In the genomic region with DNA sequence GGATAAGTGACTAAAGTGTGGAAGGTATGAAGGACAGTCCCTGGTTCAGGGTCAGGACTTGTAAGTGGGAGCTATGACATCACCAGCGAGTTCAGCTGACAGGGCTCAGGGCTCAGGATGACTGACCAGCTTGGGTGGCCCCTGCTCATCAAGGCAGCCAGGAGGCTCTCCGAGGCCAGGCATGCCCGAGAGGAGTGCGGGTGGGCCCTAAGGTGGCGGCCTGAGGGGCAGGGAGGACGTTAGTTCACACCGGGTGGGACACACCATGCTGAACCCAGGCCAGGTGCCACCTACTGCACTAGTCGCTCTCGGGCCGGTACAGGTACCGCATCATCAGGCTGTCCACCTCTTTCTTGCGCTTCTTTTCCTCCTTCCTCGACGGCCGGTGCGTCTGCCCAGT, we compare ENCODE assay signal across 20 cellular contexts.
"Had no signal": no experiment of that assay in that cellular context is flagged by ENCODE, and none has a peak within 500 bp of the region (broad histone marks: within the 10 kb centered on the region; RNA-seq: fewer than 3 reads in every experiment).

No MANE protein-coding gene starts in this region.

- H3K9me3 ChIP-seq: esophagus squamous epithelium, gastroesophageal sphincter, neutrophil, tibial artery, upper lobe of left lung, vagina had no signal

- H3K27me3 ChIP-seq: esophagus squamous epithelium, gastroesophageal sphincter, neutrophil, tibial artery, upper lobe of left lung, vagina had no signal

- ATAC-seq: gastroesophageal sphincter; stimulated activated effector memory CD8-positive, alpha-beta T cell treated with anti-CD3 and anti-CD28 coated beads, Interleukin-12 subunit alpha, Interleukin-12 subunit beta, amount 100 ng/mL, for 72 hours; stimulated activated naive CD8-positive, alpha-beta T cell treated with anti-CD3 and anti-CD28 coated beads, Interleukin-15, Interleukin-2, amounts not matched to agents 100 U/mL and 50 U/mL, for 24 hours had no signal

- H3K27ac Mint-ChIP-seq: nephron progenitor cell had no signal

- DNase-seq: esophagus squamous epithelium; foreskin fibroblast; glutamatergic neuron; kidney; left cardiac atrium; left ventricle myocardium superior; mesenchymal stem cell; midbrain; naive B cell; nephron progenitor cell; stimulated activated CD4-positive, alpha-beta T cell treated with anti-CD3 and anti-CD28 coated beads, Interleukin-4, amount 100 ng/mL, for 1 hour; stimulated activated CD8-positive, alpha-beta memory T cell treated with anti-CD3 and anti-CD28 coated beads, Interleukin-4, amount 100 ng/mL, for 48 hours; stimulated activated naive CD8-positive, alpha-beta T cell treated with anti-CD3 and anti-CD28 coated beads, Interleukin-15, Interleukin-2, amounts not matched to agents 100 U/mL and 50 U/mL, for 24 hours; tibial artery had no signal

- H3K4me1 ChIP-seq: tibial artery, upper lobe of left lung, vagina had no signal

- FAIRE-seq: kidney had no signal

- H3K27me3 Mint-ChIP-seq: naive B cell had no signal

- H3K4me3 ChIP-seq: esophagus squamous epithelium, gastroesophageal sphincter, lung, tibial artery, upper lobe of left lung, vagina had no signal

- H3K9me3 Mint-ChIP-seq: naive B cell; nephron progenitor cell; stimulated activated effector memory CD8-positive, alpha-beta T cell treated with anti-CD3 and anti-CD28 coated beads, Interleukin-12 subunit alpha, Interleukin-12 subunit beta, amount 100 ng/mL, for 72 hours had no signal

- H3K27ac ChIP-seq: esophagus squamous epithelium, gastroesophageal sphincter, neutrophil, tibial artery, upper lobe of left lung, vagina had no signal

- H3K4me3 Mint-ChIP-seq: naive B cell; nephron progenitor cell; stimulated activated effector memory CD8-positive, alpha-beta T cell treated with anti-CD3 and anti-CD28 coated beads, Interleukin-12 subunit alpha, Interleukin-12 subunit beta, amount 100 ng/mL, for 72 hours had no signal
